ENCODE assay signal across 1 cellular context in the genomic region with DNA sequence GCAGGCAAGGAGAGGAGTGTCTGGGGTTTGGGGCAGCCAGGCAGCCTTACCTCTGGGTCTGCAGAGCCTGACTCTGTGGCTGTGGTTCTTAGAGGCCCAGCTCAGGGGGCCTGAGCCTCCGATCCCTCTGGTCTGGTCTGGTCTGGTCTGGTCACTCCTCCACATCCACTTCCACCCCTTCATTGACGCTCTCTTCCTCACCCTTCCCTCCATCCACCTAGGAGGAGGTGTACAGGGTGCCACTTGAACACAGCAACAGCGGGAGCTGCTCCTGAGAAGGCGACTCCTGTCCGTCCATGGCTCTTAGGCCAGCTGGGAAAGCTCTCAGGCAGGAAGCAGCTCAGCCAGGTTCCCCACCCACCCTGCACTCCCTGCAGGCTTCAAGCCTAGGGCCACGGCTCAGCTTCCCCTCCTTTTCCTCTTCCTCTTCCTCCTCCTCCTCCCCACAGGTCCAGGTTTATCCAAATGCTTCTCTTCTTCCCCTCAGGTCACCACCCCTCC.
TF ChIP-seq lines count a peak whose summit lies in the region.

No MANE protein-coding gene starts in this region.

TF ChIP-seq in H1, 55 proteins besides CTCF, POLR2A, EP300 and RAD21 (continued from another document):
- TF ChIP-seq, protein P1, sequence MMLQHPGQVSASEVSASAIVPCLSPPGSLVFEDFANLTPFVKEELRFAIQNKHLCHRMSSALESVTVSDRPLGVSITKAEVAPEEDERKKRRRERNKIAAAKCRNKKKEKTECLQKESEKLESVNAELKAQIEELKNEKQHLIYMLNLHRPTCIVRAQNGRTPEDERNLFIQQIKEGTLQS (IDR thresholded peaks at IDR 0.05; ENCODE audit: insufficient read depth, low read depth, low read length), result no peak
- TF ChIP-seq, protein P2, sequence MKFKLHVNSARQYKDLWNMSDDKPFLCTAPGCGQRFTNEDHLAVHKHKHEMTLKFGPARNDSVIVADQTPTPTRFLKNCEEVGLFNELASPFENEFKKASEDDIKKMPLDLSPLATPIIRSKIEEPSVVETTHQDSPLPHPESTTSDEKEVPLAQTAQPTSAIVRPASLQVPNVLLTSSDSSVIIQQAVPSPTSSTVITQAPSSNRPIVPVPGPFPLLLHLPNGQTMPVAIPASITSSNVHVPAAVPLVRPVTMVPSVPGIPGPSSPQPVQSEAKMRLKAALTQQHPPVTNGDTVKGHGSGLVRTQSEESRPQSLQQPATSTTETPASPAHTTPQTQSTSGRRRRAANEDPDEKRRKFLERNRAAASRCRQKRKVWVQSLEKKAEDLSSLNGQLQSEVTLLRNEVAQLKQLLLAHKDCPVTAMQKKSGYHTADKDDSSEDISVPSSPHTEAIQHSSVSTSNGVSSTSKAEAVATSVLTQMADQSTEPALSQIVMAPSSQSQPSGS (IDR thresholded peaks at IDR 0.05; ENCODE audit: low read length), result no peak
- TF ChIP-seq CREB1 (IDR thresholded peaks at IDR 0.05) (no peak), HDAC6 (IDR thresholded peaks at IDR 0.05; ENCODE audit: low read depth, low read length) (no peak), SIX5 (IDR thresholded peaks at IDR 0.05; ENCODE audit: low read depth, low read length) (no peak)
TF ChIP-seq in H1: peak in this region for 0.
